8 cellular contexts compared by ENCODE assay signal in genomic region chr5:6715758-6716633, GRCh38. TPM values are rescaled to one million over a fixed set of nuclear protein-coding genes. Genes with fewer than 3 reads are reported as not detected.
DNase-seq lines count a peak whose midpoint lies in the region; ATAC-seq, FAIRE-seq and TF ChIP-seq lines count a peak whose summit lies in the region.

No MANE protein-coding gene starts in this region.

- H3K36me3 ChIP-seq in Panc1 (ENCODE audit: control insufficient read depth, insufficient read depth, low read length) (no peaks in the 10 kb centered on the region; the same call in 1 of the 2 replicates), endocrine pancreas (ENCODE audit: control insufficient read depth, insufficient read depth, low read length) (no peaks in the 10 kb centered on the region), body of pancreas (replicated peaks in 1 of 2; ENCODE audit: insufficient read depth in 1 of 2, low read depth in 2 of 2) (no peaks in the 10 kb centered on the region)

- TSS peak; percentile 81 for BruUV-seq in Panc1 (replicated peaks; lab: Mats Ljungman, UMichigan)

- peaks cover 28% of the 10 kb centered on the region for H3K4me1 ChIP-seq in Panc1 (ENCODE audit: control insufficient read depth, insufficient read depth, low read length)
- no peaks in the 10 kb centered on the region for H3K4me1 ChIP-seq in endocrine pancreas (ENCODE audit: control insufficient read depth, insufficient read depth, low read length)
- peaks cover 59% of the 10 kb centered on the region for H3K4me1 ChIP-seq in body of pancreas

- peak overlapping the region; percentile 56 for H3K9ac ChIP-seq in endocrine pancreas (ENCODE audit: control insufficient read depth, insufficient read depth, low read length)

- peak overlapping the region; percentile 77 to 87 for H3K4me3 ChIP-seq in Panc1 (ENCODE audit: low read depth in 2 of 2, low read length in 2 of 2)
- peak overlapping the region; percentile 93 for H3K4me3 ChIP-seq in endocrine pancreas (ENCODE audit: control insufficient read depth, insufficient read depth, low read length)
- peak overlapping the region in 1 of 2 donors; percentile 9 for H3K4me3 ChIP-seq in body of pancreas

- POLR2A ChIA-PET in Panc1 (lab: Charles Lee), result no interaction called here

- H3K9me3 ChIP-seq in Panc1 (ENCODE audit: control insufficient read depth, insufficient read depth, low read depth, low read length), result no peaks in the 10 kb centered on the region
- H3K9me3 ChIP-seq in endocrine pancreas (ENCODE audit: control insufficient read depth, low read length), result no peaks in the 10 kb centered on the region
- no peaks in the 10 kb centered on the region for H3K9me3 ChIP-seq in body of pancreas

- CTCF ChIA-PET in Panc1 (lab: Charles Lee), result no interaction called here

- H3K27me3 ChIP-seq in Panc1 (ENCODE audit: control insufficient read depth, insufficient read depth, low read length), result no peaks in the 10 kb centered on the region
- H3K27me3 ChIP-seq in endocrine pancreas (ENCODE audit: control insufficient read depth, insufficient read depth, low read length), result no peaks in the 10 kb centered on the region
- H3K27me3 ChIP-seq in body of pancreas, result no peaks in the 10 kb centered on the region

- TF ChIP-seq POLR2A in GM12892 (IDR thresholded peaks at IDR 0.05; ENCODE audit: low read depth, low read length) (no peak), body of pancreas (IDR thresholded peaks at IDR 0.05) (no peak)

- H3K27ac ChIP-seq in Panc1 (ENCODE audit: low read length), result peak overlapping the region; percentile 10; the same call in 1 of the 2 replicates
- no peak overlapping the region for H3K27ac ChIP-seq in body of pancreas

- FAIRE-seq in GM12892 (lab: Jason Lieb, UNC), result peak; percentile 36

- in situ Hi-C loops in Panc1 (cut with HindIII; ENCODE audit: low pct_unique_long_range_greater_than_20kb, low sequenced_read_pairs), result no loop called here

- WGBS in body of pancreas, 2 donors, result 32 to 37% methylated on average over 17 of the region's 17 CpGs

- no peak for DNase-seq in GM12892 (ENCODE audit: insufficient read length)
- DNase-seq in Panc1 (ENCODE audit: low read depth, low spot score), result no peak
- peak; percentile 58 for DNase-seq in posterior vena cava (ENCODE audit: low spot score)
- DNase-seq in NCI-H146 (lab: John Stamatoyannopoulos, UW), result no peak
- DNase-seq in NCI-H524 treated with DMSO at 0.1 percent for 48 hours (lab: John Stamatoyannopoulos, UW), result no peak
- no peak for DNase-seq in body of pancreas

- TF ChIP-seq CTCF in Panc1 (IDR thresholded peaks at IDR 0.05) (no peak), body of pancreas (IDR thresholded peaks at IDR 0.05) (no peak)

- ATAC-seq in Panc1 (no peak), body of pancreas (no peak), GM21360 (IDR thresholded peaks at IDR 0.05; ENCODE audit: unreplicated experiment) (no peak)

- intact Hi-C loops in Panc1 (cut with micrococcal nuclease; ENCODE audit: unreplicated experiment), result loop anchor here (10.0 kb wide), 1 partner anchor 81 kb away; the partner anchor contains the start of genes NSUN2 and SRD5A1
- intact Hi-C loops in posterior vena cava (cut with DNase I), result loop anchor here in 1 of 2 donors (5.0 kb wide), 1 partner anchor 1291 kb away; no protein-coding TSS in a partner anchor
- intact Hi-C loops in body of pancreas (cut with DNase I), result no loop called here

RNA-seq across cellular contexts. Expression of gene TENT4A, which starts 2.8 kb away (rescaled TPM):
- polyA plus RNA-seq in GM12892 (2012; ENCODE audit: missing spikeins), result 18.4 TPM
- total RNA-seq in Panc1 (2021; ENCODE audit: unreplicated experiment) (29.6 TPM), posterior vena cava (10 to 100 TPM; 20.8 to 24.3 TPM), body of pancreas (10 to 100 TPM; 11.9 to 27.7 TPM)
- polyA plus RNA-seq in Panc1 (2012; ENCODE audit: insufficient read length), result 21.0 TPM
